18 cellular contexts compared by ENCODE assay signal in genomic region chr7:30852360-30852709, GRCh38. TPM values are rescaled to one million over a fixed set of nuclear protein-coding genes. Genes with fewer than 3 reads are reported as not detected.
DNase-seq lines count a peak whose midpoint lies in the region; FAIRE-seq and TF ChIP-seq lines count a peak whose summit lies in the region.
"Had no signal": no experiment of that assay in that cellular context is flagged by ENCODE, and none has a peak within 500 bp of the region (broad histone marks: within the 10 kb centered on the region; RNA-seq: fewer than 3 reads in every experiment).

No MANE protein-coding gene starts in this region.

- no peak overlapping the region for H3K4ac ChIP-seq in mesenchymal stem cell (ENCODE audit: low read depth in 1 of 2, low read length in 2 of 2)

- H3K23ac ChIP-seq in mesenchymal stem cell (ENCODE audit: low read length in 2 of 2): no peak overlapping the region

- H3K27ac ChIP-seq in astrocyte (ENCODE audit: low read depth, low read length) (no peak overlapping the region), mesenchymal stem cell (ENCODE audit: low read length, poor library complexity, severe bottlenecking) (no peak overlapping the region), skin epidermis (peak overlapping the region in 20 of 21 experiments; percentile 5 to 85 (median 70))
- H3K27ac ChIP-seq: body of pancreas, parathyroid adenoma had no signal

- H3K27me3 ChIP-seq in astrocyte (ENCODE audit: insufficient read depth, low read length): no peaks in the 10 kb centered on the region
- H3K27me3 ChIP-seq in mesenchymal stem cell (ENCODE audit: control insufficient read depth in 1 of 2, insufficient read depth in 1 of 2, low read length in 2 of 2): no peaks in the 10 kb centered on the region
- H3K27me3 ChIP-seq: body of pancreas, gastrocnemius medialis had no signal

- H2BK5ac ChIP-seq in mesenchymal stem cell (ENCODE audit: low read depth, low read length, poor library complexity, severe bottlenecking): no peak overlapping the region

- no peaks in the 10 kb centered on the region for H3K79me2 ChIP-seq in astrocyte (ENCODE audit: insufficient read depth, low read length)
- H3K79me2 ChIP-seq: parathyroid adenoma had no signal

- no peaks in the 10 kb centered on the region for H4K20me1 ChIP-seq in astrocyte (ENCODE audit: insufficient read depth, low read length)

- no peak overlapping the region for H3K14ac ChIP-seq in mesenchymal stem cell (ENCODE audit: low read length in 2 of 2)

- H3K4me1 Mint-ChIP-seq in astrocyte (ENCODE audit: low read depth, unreplicated experiment): peaks cover 7% of the 10 kb centered on the region

- no peak for FAIRE-seq in astrocyte (lab: Jason Lieb, UNC)
- FAIRE-seq: urothelium cell line had no signal

- H2AFZ ChIP-seq in astrocyte (ENCODE audit: low read depth, low read length) (no peak overlapping the region), mesenchymal stem cell (ENCODE audit: low read depth, low read length) (no peak overlapping the region)
- H2AFZ ChIP-seq: parathyroid adenoma had no signal

- H2BK120ac ChIP-seq in mesenchymal stem cell (ENCODE audit: low read depth, low read length): no peak overlapping the region

- H2BK12ac ChIP-seq in mesenchymal stem cell (ENCODE audit: low read length in 2 of 2): no peak overlapping the region

- no peaks in the 10 kb centered on the region for H3K4me1 ChIP-seq in astrocyte (ENCODE audit: insufficient read depth, low read length)
- H3K4me1 ChIP-seq in mesenchymal stem cell (ENCODE audit: control insufficient read depth, insufficient read depth, low read depth, low read length): peaks cover 11% of the 10 kb centered on the region
- H3K4me1 ChIP-seq: parathyroid adenoma had no signal

- no peak overlapping the region for H2BK15ac ChIP-seq in mesenchymal stem cell (ENCODE audit: low read depth, poor library complexity, severe bottlenecking)

- H3K4me3 Mint-ChIP-seq in astrocyte (ENCODE audit: unreplicated experiment): peak overlapping the region; percentile 20

- DNase-seq in AG20443 (ENCODE audit: low spot score) (peak; percentile 72), astrocyte (ENCODE audit: low read depth) (no peak), mesenchymal stem cell (no peak), NCI-H2107 treated with DMSO at 0.1 percent for 48 hours (lab: John Stamatoyannopoulos, UW; ENCODE audit: unreplicated experiment) (no peak), GDM1 (lab: John Stamatoyannopoulos, UW) (no peak)
- DNase-seq in stimulated activated CD4-positive, alpha-beta T cell treated with anti-CD3 and anti-CD28 coated beads, Interleukin-12 subunit alpha, Interleukin-12 subunit beta, amount 100 ng/mL, for 4 hours: no peak
- no peak for DNase-seq in stimulated activated CD8-positive, alpha-beta memory T cell treated with anti-CD3 and anti-CD28 coated beads, Interleukin-4, amount 100 ng/mL, for 48 hours
- DNase-seq: body of pancreas; COR-L47; effector CD8-positive, alpha-beta T cell; gastrocnemius medialis; GF-D8; midbrain; NCI-H1105 treated with DMSO at 0.1 percent for 48 hours; NCI-H446 treated with DMSO at 0.1 percent for 48 hours had no signal

- no peak overlapping the region for H2AK5ac ChIP-seq in mesenchymal stem cell (ENCODE audit: low read length, severe bottlenecking)

- peaks cover 12% of the 10 kb centered on the region for H3K27me3 Mint-ChIP-seq in astrocyte (ENCODE audit: low read depth, unreplicated experiment)

- no peak overlapping the region for H3K27ac Mint-ChIP-seq in astrocyte (ENCODE audit: unreplicated experiment)

- no peaks in the 10 kb centered on the region for H3K36me3 ChIP-seq in astrocyte (ENCODE audit: insufficient read depth, low read length)
- peaks cover 46 to 48% of the 10 kb centered on the region in 2 experiments for H3K36me3 ChIP-seq in mesenchymal stem cell (ENCODE audit: control insufficient read depth in 1 of 2, insufficient read depth in 2 of 2, low read depth in 1 of 2, low read length in 2 of 2)
- H3K36me3 ChIP-seq: gastrocnemius medialis had no signal

- peaks cover 8% of the 10 kb centered on the region for H3K9me3 Mint-ChIP-seq in astrocyte (ENCODE audit: unreplicated experiment)

- H3K4me3 ChIP-seq in astrocyte (ENCODE audit: insufficient read depth, low read depth, low read length) (no peak overlapping the region), mesenchymal stem cell (ENCODE audit: insufficient read depth in 1 of 2, low read depth in 1 of 2, low read length in 2 of 2) (no peak overlapping the region), skin epidermis (no peak overlapping the region)
- H3K4me3 ChIP-seq: body of pancreas, gastrocnemius medialis had no signal

- H3K9ac ChIP-seq in astrocyte (ENCODE audit: low read length) (no peak overlapping the region), mesenchymal stem cell (ENCODE audit: low read length) (peak overlapping the region; percentile 86)
- H3K9ac ChIP-seq: parathyroid adenoma had no signal

- H3K36me3 Mint-ChIP-seq in astrocyte (ENCODE audit: low read depth, unreplicated experiment): peaks cover 6% of the 10 kb centered on the region

- no peak overlapping the region for H4K91ac ChIP-seq in mesenchymal stem cell (ENCODE audit: low read length)

- TF ChIP-seq CTCF in astrocyte (IDR thresholded peaks at IDR 0.05; ENCODE audit: insufficient read depth, low read depth, low read length): no peak

- H3K79me1 ChIP-seq in mesenchymal stem cell (replicated peaks; ENCODE audit: low read length, poor library complexity, severe bottlenecking): peaks cover 3% of the 10 kb centered on the region

- no peak overlapping the region for H3K18ac ChIP-seq in mesenchymal stem cell (ENCODE audit: low read depth in 1 of 2, low read length in 2 of 2)

- no peak overlapping the region for H3K4me2 ChIP-seq in astrocyte (ENCODE audit: low read length)
- H3K4me2 ChIP-seq in mesenchymal stem cell (ENCODE audit: low read length, poor library complexity, severe bottlenecking): no peak overlapping the region

- no peak overlapping the region for H4K8ac ChIP-seq in mesenchymal stem cell (ENCODE audit: low read length)

- H3K9me3 ChIP-seq in astrocyte (ENCODE audit: insufficient read depth, low read depth, low read length) (no peaks in the 10 kb centered on the region), mesenchymal stem cell (ENCODE audit: control insufficient read depth, low read length) (no peaks in the 10 kb centered on the region)
- H3K9me3 ChIP-seq: body of pancreas, gastrocnemius medialis had no signal

- 66% methylated on average over 4 of the region's 4 CpGs for WGBS in mesenchymal stem cell

RNA-seq across cellular contexts. Expression of gene AQP1, which starts 59.3 kb away (rescaled TPM):
- total RNA-seq in astrocyte: 6.7 and 10.0 TPM in 2 replicates
- polyA plus RNA-seq in mesenchymal stem cell (2013, experiment 1 of 2): 1.0 TPM
- 0.86 TPM for polyA plus RNA-seq in mesenchymal stem cell (2013, experiment 2 of 2)

Comparison
In these comparisons a context has a peak if more than half of its experiments do, and no peak if none do; other contexts are left out.
1. H3K27ac ChIP-seq: peak in skin epidermis (20 of 21); none in astrocyte (single experiment) and mesenchymal stem cell (single experiment).